8 cellular contexts compared by ENCODE assay signal in the genomic region with DNA sequence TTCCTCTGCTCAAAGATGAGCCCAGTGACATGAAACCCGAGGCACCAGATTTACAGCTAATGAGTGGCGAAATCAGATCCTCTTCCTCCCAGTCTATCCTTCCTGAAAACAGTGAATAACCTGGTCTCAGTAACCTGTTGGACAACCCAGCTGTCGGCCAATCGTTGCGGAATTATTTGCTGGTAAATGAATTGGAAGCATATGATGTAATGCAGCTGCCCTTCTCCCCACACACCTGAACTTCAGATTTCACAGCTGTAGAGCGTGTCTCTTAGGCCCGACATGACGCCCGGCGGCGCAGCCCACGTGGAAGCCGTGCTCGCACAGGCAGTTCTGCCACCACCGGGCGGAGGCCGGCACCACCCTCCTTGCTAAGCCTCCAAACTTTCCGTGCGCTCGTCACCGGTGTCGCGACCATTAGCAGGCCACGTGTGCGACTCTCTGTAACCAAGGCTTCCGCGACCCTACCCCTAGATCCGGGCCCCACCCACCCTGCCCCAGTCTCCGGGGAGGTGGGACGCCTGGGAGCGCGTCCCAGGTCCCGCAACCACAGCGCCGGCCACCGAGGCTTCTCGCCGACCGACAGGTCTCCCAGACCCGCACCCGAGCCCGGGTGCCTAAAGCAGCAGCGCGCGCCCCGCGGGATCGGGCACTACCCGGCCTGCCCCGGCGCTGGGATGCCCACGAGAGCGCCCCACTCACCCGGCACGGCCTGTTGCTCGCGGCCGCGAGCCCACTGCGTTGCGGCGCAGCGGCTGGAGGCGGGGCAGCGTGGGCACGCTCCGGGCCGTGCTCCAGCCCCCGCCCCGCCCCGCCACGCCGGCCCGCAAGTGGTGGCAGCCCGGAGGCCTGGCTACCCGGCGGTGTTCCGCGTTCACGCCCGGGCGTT. TPM values are rescaled to one million over a fixed set of nuclear protein-coding genes. Genes with fewer than 3 reads are reported as not detected.
A peak's percentile ranks its signal among the peaks of the same experiment; 100 is the strongest.
DNase-seq lines count a peak whose midpoint lies in the region; ATAC-seq lines count a peak whose summit lies in the region.

RIOX2 (minus strand) TSS at position 753 of the 889 bp plus-strand sequence. CDS start 4,838 bp downstream, outside the sequence.

- peaks cover 28% of the 10 kb centered on the region for H4K20me1 ChIP-seq in BLaER1

- H3K9ac ChIP-seq in BLaER1 (peak within 1 kb of the TSS; percentile 74), mesendoderm (ENCODE audit: low read length) (peak within 1 kb of the TSS; percentile 80)

- H3K36me3 ChIP-seq in BLaER1: peaks cover 7% of the 10 kb centered on the region
- no peaks in the 10 kb centered on the region for H3K36me3 ChIP-seq in mesendoderm (ENCODE audit: control insufficient read depth, insufficient read depth, low read length)

- peaks cover 2% of the 10 kb centered on the region for H3K79me1 ChIP-seq in mesendoderm (ENCODE audit: low read length)

- no peaks in the 10 kb centered on the region for H3K27me3 ChIP-seq in BLaER1
- no peaks in the 10 kb centered on the region for H3K27me3 ChIP-seq in mesendoderm (ENCODE audit: insufficient read depth, low read length, poor library complexity)

- peaks cover 45% of the 10 kb centered on the region for H3K4me1 ChIP-seq in BLaER1
- H3K4me1 ChIP-seq in mesendoderm (ENCODE audit: control insufficient read depth, low read depth, low read length): no peaks in the 10 kb centered on the region

- H2BK5ac ChIP-seq in mesendoderm (ENCODE audit: low read length): no peak within 1 kb of the TSS

- peak; percentile 90 for DNase-seq in NCI-H82 (lab: John Stamatoyannopoulos, UW)
- peak; percentile 44 to 60 for DNase-seq in activated CD8-positive, alpha-beta memory T cell treated with anti-CD3 and anti-CD28 coated beads for 1 hour (ENCODE audit: extremely low read depth in 1 of 2, low read depth in 1 of 2)
- peak; percentile 56 to 66 (median 61) for DNase-seq in effector memory CD8-positive, alpha-beta T cell
- peak; percentile 87 for DNase-seq in mesendoderm
- DNase-seq in stimulated activated CD8-positive, alpha-beta memory T cell treated with anti-CD3 and anti-CD28 coated beads, Interleukin-15, amount 100 ng/mL, for 24 hours (ENCODE audit: low read depth): peak; percentile 42

- H2AK5ac ChIP-seq in mesendoderm (ENCODE audit: low read length): no peak within 1 kb of the TSS

- peak within 1 kb of the TSS; percentile 86 to 89 for H3K4me3 Mint-ChIP-seq in effector memory CD8-positive, alpha-beta T cell

- peaks cover 9% of the 10 kb centered on the region for H3K36me3 Mint-ChIP-seq in effector memory CD8-positive, alpha-beta T cell (ENCODE audit: insufficient read depth)

- H3K4me2 ChIP-seq in BLaER1 (peak within 1 kb of the TSS; percentile 95), mesendoderm (ENCODE audit: low read length) (peak within 1 kb of the TSS; percentile 89)

- H3K9me3 Mint-ChIP-seq in effector memory CD8-positive, alpha-beta T cell: no peaks in the 10 kb centered on the region

- H3K27ac Mint-ChIP-seq in effector memory CD8-positive, alpha-beta T cell: peak within 1 kb of the TSS; percentile 85 to 89

- no peaks in the 10 kb centered on the region for H3K9me3 ChIP-seq in BLaER1

- H3K4me3 ChIP-seq in BLaER1: peak within 1 kb of the TSS; percentile 74
- H3K4me3 ChIP-seq in mesendoderm (ENCODE audit: low read length): peak within 1 kb of the TSS; percentile 66

- H4K8ac ChIP-seq in mesendoderm (ENCODE audit: low read depth, low read length): no peak within 1 kb of the TSS

- H3K27ac ChIP-seq in BLaER1 (peak within 1 kb of the TSS; percentile 76), mesendoderm (ENCODE audit: low read depth, low read length) (no peak within 1 kb of the TSS)

- ATAC-seq in GM19043 (IDR thresholded peaks at IDR 0.05; ENCODE audit: low read depth, unreplicated experiment) (peak; percentile 76), HG03378 (IDR thresholded peaks at IDR 0.05; ENCODE audit: unreplicated experiment) (peak; percentile 84)
- ATAC-seq in effector memory CD8-positive, alpha-beta T cell (replicated peaks): peak; percentile 93

- no peak within 1 kb of the TSS for H2BK15ac ChIP-seq in mesendoderm (replicated peaks; ENCODE audit: low read depth)

- H3K79me2 ChIP-seq in mesendoderm (ENCODE audit: control insufficient read depth, insufficient read depth, low read length): no peaks in the 10 kb centered on the region

- H4K5ac ChIP-seq in mesendoderm (ENCODE audit: low read length): no peak within 1 kb of the TSS

- peak within 1 kb of the TSS; percentile 99 for H3K23ac ChIP-seq in mesendoderm (ENCODE audit: low read length)

- H3K56ac ChIP-seq in mesendoderm (ENCODE audit: low read length): peak within 1 kb of the TSS; percentile 90

- H3K4me1 Mint-ChIP-seq in effector memory CD8-positive, alpha-beta T cell (ENCODE audit: low read depth in 2 of 2): peaks cover 13 to 48% of the 10 kb centered on the region in 2 donors

- no CpG with 5 or more reads among the region's 82 CpGs for WGBS in mesendoderm (ENCODE audit: extremely low coverage, insufficient coverage, low lambda C conversion rate)

- H3K4ac ChIP-seq in mesendoderm (ENCODE audit: low read depth, low read length): no peak within 1 kb of the TSS

- no peaks in the 10 kb centered on the region for H3K27me3 Mint-ChIP-seq in effector memory CD8-positive, alpha-beta T cell

- no peak within 1 kb of the TSS for H2BK120ac ChIP-seq in mesendoderm (ENCODE audit: low read depth, low read length)

- H3K18ac ChIP-seq in mesendoderm (ENCODE audit: low read length): peak within 1 kb of the TSS; percentile 76

RNA-seq across cellular contexts. Expression of gene RIOX2, which starts in this region (rescaled TPM):
- polyA plus RNA-seq in mesendoderm (2013, experiment 1 of 2): 24.0 TPM
- 23.9 TPM for polyA plus RNA-seq in mesendoderm (2013, experiment 2 of 2)
